Comparison of ENCODE assay signal across 21 cellular contexts in the genomic region with DNA sequence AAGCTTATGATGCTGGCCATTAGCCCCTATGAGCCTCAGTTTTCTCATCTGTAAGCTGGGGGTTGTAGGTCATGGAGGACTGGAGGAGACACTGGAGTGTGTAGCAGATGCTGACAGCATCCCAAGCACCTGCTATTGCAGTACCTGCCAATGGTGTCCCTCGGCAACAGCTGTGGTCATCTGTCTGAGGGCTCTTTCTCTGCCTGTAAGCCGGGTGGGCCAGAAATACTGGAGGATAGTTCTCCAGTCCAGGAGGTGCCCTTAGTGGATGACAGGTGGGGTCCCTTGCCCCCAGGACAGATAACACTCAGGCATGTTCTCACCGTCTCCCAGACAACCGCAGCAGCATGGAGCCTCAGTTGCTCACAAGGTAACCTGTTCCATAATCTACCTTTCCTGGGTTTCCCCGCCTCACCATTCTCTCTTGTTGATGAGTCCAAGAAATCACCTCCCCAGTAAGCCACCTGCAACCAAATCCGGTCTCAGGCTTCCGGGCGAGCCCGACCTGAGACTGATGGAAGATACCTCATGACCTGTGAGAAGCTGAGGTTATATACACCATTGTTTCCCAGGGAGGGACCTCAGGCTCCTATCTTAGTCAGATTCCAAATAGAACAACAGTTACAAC. TPM values are rescaled to one million over a fixed set of nuclear protein-coding genes. Genes with fewer than 3 reads are reported as not detected.
DNase-seq lines count a peak whose midpoint lies in the region; ATAC-seq and TF ChIP-seq lines count a peak whose summit lies in the region.
"Had no signal": no experiment of that assay in that cellular context is flagged by ENCODE, and none has a peak within 500 bp of the region (broad histone marks: within the 10 kb centered on the region; RNA-seq: fewer than 3 reads in every experiment).

No MANE protein-coding gene starts in this region.

- no peak for TF ChIP-seq POLR2A in esophagus muscularis mucosa (IDR thresholded peaks at IDR 0.05; ENCODE audit: low read depth)

- no peaks in the 10 kb centered on the region for H3K27me3 Mint-ChIP-seq in CD4-positive, alpha-beta memory T cell
- H3K27me3 Mint-ChIP-seq: B cell had no signal

- H3K4me1 ChIP-seq in CD4-positive, alpha-beta memory T cell (ENCODE audit: insufficient read depth, low read length): no peaks in the 10 kb centered on the region
- no peaks in the 10 kb centered on the region for H3K4me1 ChIP-seq in esophagus muscularis mucosa

- TF ChIP-seq CTCF in esophagus muscularis mucosa (IDR thresholded peaks at IDR 0.05): no peak
- TF ChIP-seq CTCF in omental fat pad (IDR thresholded peaks at IDR 0.05): no peak

- ATAC-seq in omental fat pad (ENCODE audit: low FRiP score) (peak; percentile 32), GM18861 (IDR thresholded peaks at IDR 0.05; ENCODE audit: unreplicated experiment) (no peak)
- ATAC-seq: K562 had no signal

- intact Hi-C loops in CD4-positive, alpha-beta memory T cell (cut with micrococcal nuclease): no loop called here
- intact Hi-C loops in esophagus muscularis mucosa (cut with DNase I): no loop called here

- no peaks in the 10 kb centered on the region for H3K27me3 ChIP-seq in CD4-positive, alpha-beta memory T cell (ENCODE audit: insufficient read depth, low read length)
- H3K27me3 ChIP-seq in esophagus muscularis mucosa: no peaks in the 10 kb centered on the region

- peak; percentile 3 for DNase-seq in AG20443 (ENCODE audit: low spot score)
- DNase-seq in CD4-positive, alpha-beta memory T cell: no peak
- DNase-seq in esophagus muscularis mucosa (ENCODE audit: extremely low spot score): peak; percentile 74
- no peak for DNase-seq in omental fat pad (ENCODE audit: low spot score)
- DNase-seq in cortex of kidney (lab: John Stamatoyannopoulos, UW): no peak
- DNase-seq in HCEC 1CT: no peak
- DNase-seq: Calu3, DMS79 treated with DMSO at 0.1 percent for 48 hours, Kasumi-1, NCI-H1092 treated with DMSO at 0.1 percent for 48 hours, NCI-H1436 treated with DMSO at 0.1 percent for 48 hours, NCI-H187 treated with DMSO at 0.1 percent for 48 hours, NCI-H2107, NCI-H524 treated with DMSO at 0.1 percent for 48 hours, NCI-H774, SIG-M5, SK-N-SH had no signal

- no peaks in the 10 kb centered on the region for H3K9me3 ChIP-seq in CD4-positive, alpha-beta memory T cell (ENCODE audit: control insufficient read depth in 1 of 2, low read length in 2 of 2)
- no peaks in the 10 kb centered on the region for H3K9me3 ChIP-seq in esophagus muscularis mucosa
- H3K9me3 ChIP-seq: SK-N-SH had no signal

- H3K9me3 Mint-ChIP-seq in CD4-positive, alpha-beta memory T cell: peaks cover 0 to 3% (median 0%) of the 10 kb centered on the region in 8 donors

- peak overlapping the region in 5 of 7 donors; percentile 7 to 61 (median 29) for H3K27ac Mint-ChIP-seq in CD4-positive, alpha-beta memory T cell
- H3K27ac Mint-ChIP-seq: B cell had no signal

- POLR2A ChIA-PET in CD4-positive, alpha-beta memory T cell (lab: Charles Lee; ENCODE audit: partially characterized antibody): interaction anchor here (1.8 kb wide), 1 partner anchor 23 kb away, joined by 7 read pairs; a partner anchor contains a TSS

- no peak overlapping the region for H3K4me3 Mint-ChIP-seq in CD4-positive, alpha-beta memory T cell
- H3K4me3 Mint-ChIP-seq: B cell had no signal

- H3K4me1 Mint-ChIP-seq in CD4-positive, alpha-beta memory T cell: peaks cover 22 to 46% (median 31%) of the 10 kb centered on the region in 4 donors
- H3K4me1 Mint-ChIP-seq: B cell had no signal

- no peak overlapping the region for H3K4me3 ChIP-seq in CD4-positive, alpha-beta memory T cell (ENCODE audit: low read length in 2 of 2)
- H3K4me3 ChIP-seq in esophagus muscularis mucosa: no peak overlapping the region
- H3K4me3 ChIP-seq: K562 had no signal

- CTCF ChIA-PET in CD4-positive, alpha-beta memory T cell (lab: Charles Lee; ENCODE audit: partially characterized antibody): interaction anchor here (1.0 kb wide), 1 partner anchor 32 kb away, joined by 3 read pairs; no protein-coding TSS in a partner anchor

- TF ChIP-seq EP300 in esophagus muscularis mucosa (IDR thresholded peaks at IDR 0.05): no peak

- H3K36me3 ChIP-seq in CD4-positive, alpha-beta memory T cell (ENCODE audit: insufficient read depth, low read length): peaks cover 45% of the 10 kb centered on the region
- peaks cover 0 to 37% (median 20%) of the 10 kb centered on the region in 4 donors for H3K36me3 ChIP-seq in esophagus muscularis mucosa

- WGBS in esophagus muscularis mucosa: 86% methylated on average over 9 of the region's 9 CpGs

- H3K36me3 Mint-ChIP-seq in CD4-positive, alpha-beta memory T cell: peaks cover 40 to 49% of the 10 kb centered on the region in 2 donors

- no peak overlapping the region for H3K27ac ChIP-seq in CD4-positive, alpha-beta memory T cell (ENCODE audit: low read depth, low read length)
- no peak overlapping the region for H3K27ac ChIP-seq in esophagus muscularis mucosa (replicated peaks in 1 of 4)
- H3K27ac ChIP-seq: C4-2B had no signal

RNA-seq across cellular contexts. Expression of a gene that starts 23.8 kb away (rescaled TPM):
- 100 to 1,000 TPM; 280 to 292 TPM for total RNA-seq in CD4-positive, alpha-beta memory T cell
- 10 to 100 TPM in 1 of 2 donors, 1 to 10 TPM in 1; 9.7 to 41.0 TPM for polyA plus RNA-seq in CD4-positive, alpha-beta memory T cell
- total RNA-seq in esophagus muscularis mucosa: 10 to 100 TPM; 15.4 to 19.5 (median 18.0) TPM
- 10 to 100 TPM; 26.1 to 88.3 (median 28.8) TPM for total RNA-seq in omental fat pad

Comparison
In these comparisons a context has a peak if more than half of its experiments do, and no peak if none do; other contexts are left out.
1. DNase-seq: peak in AG20443 (single experiment) and esophagus muscularis mucosa (single experiment); none in CD4-positive, alpha-beta memory T cell (0 of 5), omental fat pad (single experiment), cortex of kidney (single experiment) and HCEC 1CT (single experiment).